ENCODE assay signal across 15 cellular contexts in the genomic region with DNA sequence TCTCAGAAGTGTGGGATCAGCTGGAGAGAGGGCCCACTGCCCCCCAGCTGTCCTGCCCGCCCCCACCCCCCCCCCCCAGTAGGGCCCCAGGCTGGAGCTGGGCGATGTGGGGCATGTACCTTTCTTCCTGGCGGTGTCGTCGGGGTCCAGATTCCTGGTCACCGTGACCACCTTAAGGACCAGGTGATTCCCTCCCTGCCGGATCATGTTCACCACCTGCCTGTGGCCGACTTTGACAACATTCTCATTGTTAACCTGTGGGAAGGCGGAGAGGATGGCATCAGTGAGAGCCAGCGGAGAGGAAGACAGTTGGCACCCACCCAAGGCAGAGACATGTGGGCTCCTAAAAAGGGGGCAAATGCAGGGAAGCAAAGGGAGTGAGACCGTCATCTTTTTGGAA.
DNase-seq lines count a peak whose midpoint lies in the region; TF ChIP-seq lines count a peak whose summit lies in the region.
"Had no signal": no experiment of that assay in that cellular context is flagged by ENCODE, and none has a peak within 500 bp of the region (broad histone marks: within the 10 kb centered on the region; RNA-seq: fewer than 3 reads in every experiment).

No MANE protein-coding gene starts in this region.

- in situ Hi-C loops in GM13977 (cut with MboI; ENCODE audit: low pct_unique_long_range_greater_than_20kb, low sequenced_read_pairs, unreplicated experiment), result no loop called here

- H3K27me3 Mint-ChIP-seq in glutamatergic neuron (ENCODE audit: unreplicated experiment), result peaks cover 4% of the 10 kb centered on the region
- no peaks in the 10 kb centered on the region for H3K27me3 Mint-ChIP-seq in mesothelial cell of epicardium (ENCODE audit: low read depth)

- H3K27ac Mint-ChIP-seq in glutamatergic neuron (ENCODE audit: unreplicated experiment), result peak overlapping the region; percentile 43
- H3K27ac Mint-ChIP-seq in mesothelial cell of epicardium, result no peak overlapping the region
- H3K27ac Mint-ChIP-seq: stimulated activated naive B cell treated with anti-CD40 and anti-IgM and Interleukin-4, amounts not matched to agents 10 μg/mL and 1 μg/mL and 100 μg/mL, for 72 hours; T-cell had no signal

- peaks cover 36% of the 10 kb centered on the region for H3K4me1 Mint-ChIP-seq in glutamatergic neuron (ENCODE audit: low read depth, unreplicated experiment)
- peaks cover 5% of the 10 kb centered on the region for H3K4me1 Mint-ChIP-seq in mesothelial cell of epicardium
- H3K4me1 Mint-ChIP-seq: stimulated activated naive B cell treated with anti-CD40 and anti-IgM and Interleukin-4, amounts not matched to agents 10 μg/mL and 1 μg/mL and 100 μg/mL, for 72 hours; T-cell had no signal

- DNase-seq in DMS79 (lab: John Stamatoyannopoulos, UW) (peak; percentile 79), NCI-H2029 (lab: John Stamatoyannopoulos, UW) (peak; percentile 92), NCI-H69 (lab: John Stamatoyannopoulos, UW) (peak; percentile 92), glutamatergic neuron (no peak), germinal center (ENCODE audit: low spot score) (no peak), GM13977 (ENCODE audit: low spot score) (no peak), mesothelial cell of epicardium (ENCODE audit: low spot score in 2 of 2, unreplicated experiment in 2 of 2) (no peak), AG20443 (ENCODE audit: low spot score) (no peak)
- DNase-seq: activated gamma-delta T cell; AML-193; foreskin fibroblast; NCI-H524 treated with DMSO at 0.1 percent for 48 hours; stimulated activated naive B cell treated with anti-CD40 and anti-IgM and Interleukin-4, amounts not matched to agents 10 μg/mL and 1 μg/mL and 100 μg/mL, for 72 hours; T-cell; tibial artery had no signal

- TF ChIP-seq CTCF in glutamatergic neuron (IDR thresholded peaks at IDR 0.05; ENCODE audit: partially characterized antibody, unreplicated experiment) (no peak), GM13977 (IDR thresholded peaks at IDR 0.05; ENCODE audit: extremely low read depth, insufficient read depth, missing control alignments) (no peak), mesothelial cell of epicardium (IDR thresholded peaks at IDR 0.05; ENCODE audit: unreplicated experiment) (no peak)

- no peaks in the 10 kb centered on the region for H3K36me3 Mint-ChIP-seq in glutamatergic neuron (ENCODE audit: unreplicated experiment)
- no peaks in the 10 kb centered on the region for H3K36me3 Mint-ChIP-seq in mesothelial cell of epicardium
- H3K36me3 Mint-ChIP-seq: stimulated activated naive B cell treated with anti-CD40 and anti-IgM and Interleukin-4, amounts not matched to agents 10 μg/mL and 1 μg/mL and 100 μg/mL, for 72 hours; T-cell had no signal

- H3K4me3 Mint-ChIP-seq in glutamatergic neuron (ENCODE audit: unreplicated experiment) (no peak overlapping the region), mesothelial cell of epicardium (no peak overlapping the region)
- H3K4me3 Mint-ChIP-seq: stimulated activated naive B cell treated with anti-CD40 and anti-IgM and Interleukin-4, amounts not matched to agents 10 μg/mL and 1 μg/mL and 100 μg/mL, for 72 hours; T-cell had no signal

- H3K9me3 Mint-ChIP-seq in glutamatergic neuron (ENCODE audit: unreplicated experiment), result peaks cover 14% of the 10 kb centered on the region
- H3K9me3 Mint-ChIP-seq in mesothelial cell of epicardium, result no peaks in the 10 kb centered on the region
- H3K9me3 Mint-ChIP-seq: stimulated activated naive B cell treated with anti-CD40 and anti-IgM and Interleukin-4, amounts not matched to agents 10 μg/mL and 1 μg/mL and 100 μg/mL, for 72 hours; T-cell had no signal

Comparison
In these comparisons a context has a peak if more than half of its experiments do, and no peak if none do; other contexts are left out.
1. DNase-seq: peak in DMS79 (single experiment), NCI-H2029 (single experiment) and NCI-H69 (single experiment); none in glutamatergic neuron (single experiment), germinal center (single experiment), GM13977 (single experiment), mesothelial cell of epicardium (0 of 2) and AG20443 (single experiment).